ENCODE assay signal across 25 cellular contexts in the genomic region with DNA sequence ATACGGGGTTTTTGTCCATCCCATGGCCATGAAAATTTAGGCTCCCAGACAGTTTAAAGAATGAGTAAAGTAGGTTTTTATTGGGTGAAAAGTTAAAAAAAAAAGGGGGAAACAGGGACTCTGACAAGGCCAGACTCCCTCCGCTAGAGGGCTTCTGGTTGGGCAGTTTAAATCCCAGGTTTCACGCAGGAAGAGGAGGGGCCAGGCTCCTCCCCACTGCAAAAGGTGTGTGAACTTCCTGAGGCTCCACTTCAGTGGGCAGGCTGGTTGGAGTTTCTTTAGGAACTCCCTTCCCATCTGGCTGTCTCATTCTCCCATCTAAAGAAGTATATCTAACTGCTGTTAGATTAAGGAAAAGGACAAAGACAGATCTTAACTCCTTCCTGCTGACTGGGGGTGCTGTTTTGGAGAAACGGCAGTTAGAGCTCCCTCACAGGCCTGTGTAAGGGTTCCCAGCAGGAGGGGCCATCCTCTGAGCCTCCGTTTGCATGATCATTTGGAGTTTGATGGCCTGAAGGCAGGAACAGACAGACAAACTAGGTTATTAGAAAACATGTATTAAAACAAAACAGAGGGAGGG.
"Had no signal": no experiment of that assay in that cellular context is flagged by ENCODE, and none has a peak within 500 bp of the region (broad histone marks: within the 10 kb centered on the region; RNA-seq: fewer than 3 reads in every experiment).

No MANE protein-coding gene starts in this region.

- H3K36me3 ChIP-seq: esophagus muscularis mucosa, transverse colon, uterus had no signal

- H3K4me1 Mint-ChIP-seq: activated CD4-positive, alpha-beta T cell treated with anti-CD3 and anti-CD28 coated beads for 36 hours; activated naive CD8-positive, alpha-beta T cell treated with anti-CD3 and anti-CD28 coated beads for 36 hours; memory B cell; nephron; stimulated activated effector memory CD8-positive, alpha-beta T cell treated with anti-CD3 and anti-CD28 coated beads, Interleukin-12 subunit alpha, Interleukin-12 subunit beta, amount 100 ng/mL, for 72 hours; stimulated activated naive CD8-positive, alpha-beta T cell treated with anti-CD3 and anti-CD28 coated beads, Interleukin-15, amount 100 ng/mL, for 72 hours had no signal

- H3K27me3 Mint-ChIP-seq: activated CD4-positive, alpha-beta T cell treated with anti-CD3 and anti-CD28 coated beads for 36 hours; activated naive CD8-positive, alpha-beta T cell treated with anti-CD3 and anti-CD28 coated beads for 36 hours; memory B cell; stimulated activated naive CD8-positive, alpha-beta T cell treated with anti-CD3 and anti-CD28 coated beads, Interleukin-15, amount 100 ng/mL, for 72 hours had no signal

- H3K4me3 Mint-ChIP-seq: activated CD4-positive, alpha-beta T cell treated with anti-CD3 and anti-CD28 coated beads for 36 hours; activated naive CD8-positive, alpha-beta T cell treated with anti-CD3 and anti-CD28 coated beads for 36 hours; memory B cell; nephron; stimulated activated effector memory CD8-positive, alpha-beta T cell treated with anti-CD3 and anti-CD28 coated beads, Interleukin-12 subunit alpha, Interleukin-12 subunit beta, amount 100 ng/mL, for 72 hours; stimulated activated naive CD8-positive, alpha-beta T cell treated with anti-CD3 and anti-CD28 coated beads, Interleukin-15, amount 100 ng/mL, for 72 hours; T-helper 2 cell treated with Interferon-gamma antibody and Interleukin-4, amounts not matched to agents 5 μg/mL and 100 μg/mL, for 36 hours had no signal

- H3K9me3 ChIP-seq: esophagus muscularis mucosa, transverse colon, uterus had no signal

- H3K27ac Mint-ChIP-seq: activated CD4-positive, alpha-beta T cell treated with anti-CD3 and anti-CD28 coated beads for 36 hours; activated naive CD8-positive, alpha-beta T cell treated with anti-CD3 and anti-CD28 coated beads for 36 hours; memory B cell; nephron; stimulated activated effector memory CD8-positive, alpha-beta T cell treated with anti-CD3 and anti-CD28 coated beads, Interleukin-12 subunit alpha, Interleukin-12 subunit beta, amount 100 ng/mL, for 72 hours; stimulated activated naive CD8-positive, alpha-beta T cell treated with anti-CD3 and anti-CD28 coated beads, Interleukin-15, amount 100 ng/mL, for 72 hours; T-helper 2 cell treated with Interferon-gamma antibody and Interleukin-4, amounts not matched to agents 5 μg/mL and 100 μg/mL, for 36 hours had no signal

- H3K27me3 ChIP-seq: esophagus muscularis mucosa, transverse colon, uterus had no signal

- DNase-seq: activated CD4-positive, alpha-beta T cell treated with anti-CD3 and anti-CD28 coated beads for 36 hours; activated CD4-positive, alpha-beta T cell treated with anti-CD3 and anti-CD28 coated beads, Interleukin-2, amount 50 U/mL, for 4 hours; activated naive CD4-positive, alpha-beta T cell treated with Interleukin-2 at 50 U/mL for 16 hours; activated naive CD8-positive, alpha-beta T cell treated with anti-CD3 and anti-CD28 coated beads for 36 hours; activated T-cell treated with anti-CD3 and anti-CD28 coated beads, Interleukin-2, amount 50 U/mL, for 48 hours; central memory CD4-positive, alpha-beta T cell; effector memory CD4-positive, alpha-beta T cell; hippocampal formation; islet precursor cell; left cardiac atrium; occipital lobe; small intestine; stimulated activated CD4-positive, alpha-beta T cell treated with anti-CD3 and anti-CD28 coated beads, Interleukin-2, amount 100 ng/mL, for 24 hours; stimulated activated naive CD8-positive, alpha-beta T cell treated with anti-CD3 and anti-CD28 coated beads, Interleukin-15, amount 100 ng/mL, for 72 hours; transverse colon; uterus had no signal

- FAIRE-seq: astrocyte, colon, TTC549 had no signal

- H3K9me3 Mint-ChIP-seq: nephron had no signal

- H3K4me3 ChIP-seq: esophagus muscularis mucosa, transverse colon, uterus had no signal

- H3K4me1 ChIP-seq: esophagus muscularis mucosa, transverse colon, uterus had no signal

- H3K36me3 Mint-ChIP-seq: activated naive CD8-positive, alpha-beta T cell treated with anti-CD3 and anti-CD28 coated beads for 36 hours; memory B cell; stimulated activated effector memory CD8-positive, alpha-beta T cell treated with anti-CD3 and anti-CD28 coated beads, Interleukin-12 subunit alpha, Interleukin-12 subunit beta, amount 100 ng/mL, for 72 hours had no signal

- ATAC-seq: activated CD4-positive, alpha-beta T cell treated with anti-CD3 and anti-CD28 coated beads for 36 hours; left cardiac atrium; sciatic nerve; stimulated activated effector memory CD8-positive, alpha-beta T cell treated with anti-CD3 and anti-CD28 coated beads, Interleukin-12 subunit alpha, Interleukin-12 subunit beta, amount 100 ng/mL, for 72 hours; stimulated activated naive CD8-positive, alpha-beta T cell treated with anti-CD3 and anti-CD28 coated beads, Interleukin-15, amount 100 ng/mL, for 72 hours had no signal

- H3K27ac ChIP-seq: esophagus muscularis mucosa, transverse colon, uterus had no signal
